Comparison of ENCODE assay signal across 15 cellular contexts in genomic region chr12:46065412-46066166, GRCh38.
DNase-seq lines count a peak whose midpoint lies in the region; ATAC-seq and TF ChIP-seq lines count a peak whose summit lies in the region.
"Had no signal": no experiment of that assay in that cellular context is flagged by ENCODE, and none has a peak within 500 bp of the region (broad histone marks: within the 10 kb centered on the region; RNA-seq: fewer than 3 reads in every experiment).

No MANE protein-coding gene starts in this region.

- no peak overlapping the region for H4K91ac ChIP-seq in mesenchymal stem cell (ENCODE audit: low read length)

- H3K14ac ChIP-seq in mesenchymal stem cell (ENCODE audit: low read length in 2 of 2), result no peak overlapping the region

- no peak overlapping the region for H3K4me3 ChIP-seq in mesenchymal stem cell (ENCODE audit: insufficient read depth in 1 of 2, low read depth in 1 of 2, low read length in 2 of 2)
- H3K4me3 ChIP-seq: upper lobe of left lung had no signal

- intact Hi-C loops in natural killer cell (cut with micrococcal nuclease), result no loop called here

- DNase-seq in natural killer cell (no peak), endothelial cell (ENCODE audit: low spot score) (no peak), mesenchymal stem cell (no peak)
- no peak for DNase-seq in activated CD8-positive, alpha-beta memory T cell treated with anti-CD3 and anti-CD28 coated beads, Interleukin-2, amount 10 ng/mL, durations not matched to agents 7 days and 5 days
- DNase-seq: DMS 273 treated with DMSO at 0.1 percent for 48 hours, islet precursor cell, naive B cell, NCI-H2029 treated with DMSO at 0.1 percent for 48 hours, right cardiac atrium, RPMI8226, upper lobe of left lung had no signal

- H2BK12ac ChIP-seq in mesenchymal stem cell (ENCODE audit: low read length in 2 of 2), result no peak overlapping the region

- 81% methylated on average over 2 of the region's 3 CpGs for WGBS in mesenchymal stem cell

- H2BK15ac ChIP-seq in mesenchymal stem cell (ENCODE audit: low read depth, poor library complexity, severe bottlenecking), result no peak overlapping the region

- no peak for TF ChIP-seq CTCF in natural killer cell (IDR thresholded peaks at IDR 0.05)
- TF ChIP-seq CTCF in endothelial cell (IDR thresholded peaks at IDR 0.05; ENCODE audit: unreplicated experiment), result no peak

- H3K23ac ChIP-seq in mesenchymal stem cell (ENCODE audit: low read length in 2 of 2), result no peak overlapping the region

- no peak overlapping the region for H2AFZ ChIP-seq in mesenchymal stem cell (ENCODE audit: low read depth, low read length)

- no peaks in the 10 kb centered on the region for H3K4me1 ChIP-seq in mesenchymal stem cell (ENCODE audit: control insufficient read depth, insufficient read depth, low read depth, low read length)
- H3K4me1 ChIP-seq: upper lobe of left lung had no signal

- H2BK120ac ChIP-seq in mesenchymal stem cell (ENCODE audit: low read depth, low read length), result no peak overlapping the region

- H2AK5ac ChIP-seq in mesenchymal stem cell (ENCODE audit: low read length, severe bottlenecking), result no peak overlapping the region

- H3K9me3 ChIP-seq in mesenchymal stem cell (ENCODE audit: control insufficient read depth, low read length), result peaks cover 10% of the 10 kb centered on the region
- H3K9me3 ChIP-seq: upper lobe of left lung had no signal

- H3K4me1 Mint-ChIP-seq in natural killer cell (no peaks in the 10 kb centered on the region), endothelial cell (ENCODE audit: unreplicated experiment) (peaks cover 2% of the 10 kb centered on the region)
- no peaks in the 10 kb centered on the region for H3K4me1 Mint-ChIP-seq in activated CD8-positive, alpha-beta memory T cell treated with anti-CD3 and anti-CD28 coated beads, Interleukin-2, amount 10 ng/mL, durations not matched to agents 7 days and 5 days

- H3K27me3 Mint-ChIP-seq in natural killer cell (ENCODE audit: low read depth in 2 of 2) (peaks cover 10 to 25% of the 10 kb centered on the region in 2 donors), endothelial cell (ENCODE audit: unreplicated experiment) (peaks cover 1% of the 10 kb centered on the region)
- H3K27me3 Mint-ChIP-seq in activated CD8-positive, alpha-beta memory T cell treated with anti-CD3 and anti-CD28 coated beads, Interleukin-2, amount 10 ng/mL, durations not matched to agents 7 days and 5 days, result peaks cover 16% of the 10 kb centered on the region
- H3K27me3 Mint-ChIP-seq: naive B cell had no signal

- H3K27me3 ChIP-seq in mesenchymal stem cell (ENCODE audit: control insufficient read depth in 1 of 2, insufficient read depth in 1 of 2, low read length in 2 of 2), result no peaks in the 10 kb centered on the region
- H3K27me3 ChIP-seq: upper lobe of left lung had no signal

- H3K18ac ChIP-seq in mesenchymal stem cell (ENCODE audit: low read depth in 1 of 2, low read length in 2 of 2), result no peak overlapping the region

- no peak overlapping the region for H3K27ac ChIP-seq in mesenchymal stem cell (ENCODE audit: low read length, poor library complexity, severe bottlenecking)
- H3K27ac ChIP-seq: upper lobe of left lung had no signal

- H3K4me3 Mint-ChIP-seq in natural killer cell (no peak overlapping the region), endothelial cell (ENCODE audit: unreplicated experiment) (no peak overlapping the region)
- H3K4me3 Mint-ChIP-seq in activated CD8-positive, alpha-beta memory T cell treated with anti-CD3 and anti-CD28 coated beads, Interleukin-2, amount 10 ng/mL, durations not matched to agents 7 days and 5 days, result no peak overlapping the region
- H3K4me3 Mint-ChIP-seq: naive B cell had no signal

- H3K36me3 Mint-ChIP-seq in natural killer cell (no peaks in the 10 kb centered on the region), endothelial cell (ENCODE audit: low read depth, unreplicated experiment) (no peaks in the 10 kb centered on the region)
- no peaks in the 10 kb centered on the region for H3K36me3 Mint-ChIP-seq in activated CD8-positive, alpha-beta memory T cell treated with anti-CD3 and anti-CD28 coated beads, Interleukin-2, amount 10 ng/mL, durations not matched to agents 7 days and 5 days
- H3K36me3 Mint-ChIP-seq: naive B cell had no signal

- no peaks in the 10 kb centered on the region for H3K79me1 ChIP-seq in mesenchymal stem cell (replicated peaks; ENCODE audit: low read length, poor library complexity, severe bottlenecking)

- ATAC-seq in GM19025 (IDR thresholded peaks at IDR 0.05; ENCODE audit: low read depth, unreplicated experiment) (peak; percentile 65), GM21737 (IDR thresholded peaks at IDR 0.05; ENCODE audit: unreplicated experiment) (peak; percentile 80), HG03159 (IDR thresholded peaks at IDR 0.05; ENCODE audit: unreplicated experiment) (peak; percentile 77), esophagus mucosa (peak; percentile 58), natural killer cell (no peak)
- no peak for ATAC-seq in activated CD8-positive, alpha-beta memory T cell treated with anti-CD3 and anti-CD28 coated beads, Interleukin-2, amount 10 ng/mL, durations not matched to agents 7 days and 5 days
- ATAC-seq: right cardiac atrium had no signal

- no peak overlapping the region for H3K9ac ChIP-seq in mesenchymal stem cell (ENCODE audit: low read length)

- no peak overlapping the region for H3K27ac Mint-ChIP-seq in natural killer cell
- no peak overlapping the region for H3K27ac Mint-ChIP-seq in activated CD8-positive, alpha-beta memory T cell treated with anti-CD3 and anti-CD28 coated beads, Interleukin-2, amount 10 ng/mL, durations not matched to agents 7 days and 5 days
- H3K27ac Mint-ChIP-seq in endothelial cell (ENCODE audit: unreplicated experiment), result no peak overlapping the region

- H3K4ac ChIP-seq in mesenchymal stem cell (ENCODE audit: low read depth in 1 of 2, low read length in 2 of 2), result no peak overlapping the region

- H2BK5ac ChIP-seq in mesenchymal stem cell (ENCODE audit: low read depth, low read length, poor library complexity, severe bottlenecking), result no peak overlapping the region

- H4K8ac ChIP-seq in mesenchymal stem cell (ENCODE audit: low read length), result no peak overlapping the region

- CTCF ChIA-PET in activated CD8-positive, alpha-beta memory T cell treated with anti-CD3 and anti-CD28 coated beads, Interleukin-2, amount 10 ng/mL, durations not matched to agents 7 days and 5 days (lab: Charles Lee), result no interaction called here

- no peaks in the 10 kb centered on the region for H3K36me3 ChIP-seq in mesenchymal stem cell (ENCODE audit: control insufficient read depth in 1 of 2, insufficient read depth in 2 of 2, low read depth in 1 of 2, low read length in 2 of 2)
- H3K36me3 ChIP-seq: upper lobe of left lung had no signal

- no peak overlapping the region for H3K4me2 ChIP-seq in mesenchymal stem cell (ENCODE audit: low read length, poor library complexity, severe bottlenecking)

- H3K9me3 Mint-ChIP-seq in natural killer cell (no peaks in the 10 kb centered on the region), endothelial cell (ENCODE audit: unreplicated experiment) (no peaks in the 10 kb centered on the region)
- no peaks in the 10 kb centered on the region for H3K9me3 Mint-ChIP-seq in activated CD8-positive, alpha-beta memory T cell treated with anti-CD3 and anti-CD28 coated beads, Interleukin-2, amount 10 ng/mL, durations not matched to agents 7 days and 5 days (ENCODE audit: low read depth)
- H3K9me3 Mint-ChIP-seq: naive B cell had no signal

Comparison
In these comparisons a context has a peak if more than half of its experiments do, and no peak if none do; other contexts are left out.
1. ATAC-seq: peak in GM19025 (single experiment), GM21737 (single experiment), HG03159 (single experiment) and esophagus mucosa (single experiment); none in natural killer cell (0 of 3) and activated CD8-positive, alpha-beta memory T cell treated with anti-CD3 and anti-CD28 coated beads, Interleukin-2, amount 10 ng/mL, durations not matched to agents 7 days and 5 days (single experiment).